ENCODE assay signal across 1 cellular context in the genomic region with DNA sequence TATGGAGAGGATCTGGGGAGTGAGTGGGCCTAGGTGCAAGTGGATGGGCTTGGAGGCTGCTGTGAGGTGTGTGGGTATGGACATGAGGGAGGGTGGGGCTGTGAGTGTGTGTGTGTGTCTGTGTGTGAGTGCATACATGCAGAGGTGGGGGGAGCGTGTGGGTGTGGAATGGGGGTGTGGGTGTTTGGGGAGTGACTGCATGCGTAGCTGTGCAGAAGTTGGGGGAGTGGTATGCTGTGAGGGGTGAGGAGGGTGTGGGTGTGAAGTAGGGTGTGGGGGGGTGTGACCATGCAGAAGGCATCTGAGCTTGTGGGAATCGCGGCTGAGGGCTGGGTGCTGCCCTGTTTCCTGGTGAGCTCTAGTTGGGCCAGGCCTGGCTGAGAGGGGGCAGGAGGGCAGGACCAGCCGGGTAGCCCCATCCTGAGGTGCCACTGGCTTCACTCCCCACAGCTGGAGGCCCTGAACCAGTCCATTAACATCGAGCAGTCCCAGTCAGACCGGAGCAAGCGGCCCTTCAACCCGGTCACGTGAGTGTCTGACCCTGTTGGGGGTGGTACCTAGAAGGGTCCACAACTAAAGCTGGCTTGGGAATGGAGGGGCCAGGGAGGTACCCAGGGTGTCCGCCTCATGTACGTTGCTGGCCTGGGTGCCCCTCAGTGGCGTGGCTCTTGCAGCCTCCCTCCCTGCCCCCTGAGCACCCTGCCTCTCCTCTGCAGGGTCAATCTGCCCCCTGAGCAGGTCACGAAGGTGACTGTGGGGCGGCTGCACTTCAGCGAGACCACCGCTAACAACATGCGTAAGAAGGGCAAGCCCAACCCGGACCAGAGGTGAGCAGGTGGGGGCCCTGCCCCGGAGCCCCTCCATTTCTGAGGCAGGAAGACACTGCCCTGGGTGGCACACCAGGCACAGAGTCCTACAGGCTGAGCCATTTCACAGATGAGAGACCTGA.
TF ChIP-seq lines count a peak whose summit lies in the region.

No MANE protein-coding gene starts in this region.

TF ChIP-seq in WTC11, 78 proteins besides CTCF, POLR2A, EP300 and RAD21 (continued from another document):
- TF ChIP-seq, protein P1, sequence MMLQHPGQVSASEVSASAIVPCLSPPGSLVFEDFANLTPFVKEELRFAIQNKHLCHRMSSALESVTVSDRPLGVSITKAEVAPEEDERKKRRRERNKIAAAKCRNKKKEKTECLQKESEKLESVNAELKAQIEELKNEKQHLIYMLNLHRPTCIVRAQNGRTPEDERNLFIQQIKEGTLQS (CRISPR knock-in tag; conservative IDR thresholded peaks at IDR 0.05): no peak
- no peak for TF ChIP-seq RELA (CRISPR knock-in tag; IDR thresholded peaks at IDR 0.05; ENCODE audit: borderline replicate concordance)
- TF ChIP-seq E2F1 (CRISPR knock-in tag; IDR thresholded peaks at IDR 0.05): no peak
- TF ChIP-seq PRRX2 (CRISPR knock-in tag; IDR thresholded peaks at IDR 0.05): no peak
- TF ChIP-seq OVOL2 (CRISPR knock-in tag; IDR thresholded peaks at IDR 0.05; ENCODE audit: borderline replicate concordance): no peak
- TF ChIP-seq, protein P2, sequence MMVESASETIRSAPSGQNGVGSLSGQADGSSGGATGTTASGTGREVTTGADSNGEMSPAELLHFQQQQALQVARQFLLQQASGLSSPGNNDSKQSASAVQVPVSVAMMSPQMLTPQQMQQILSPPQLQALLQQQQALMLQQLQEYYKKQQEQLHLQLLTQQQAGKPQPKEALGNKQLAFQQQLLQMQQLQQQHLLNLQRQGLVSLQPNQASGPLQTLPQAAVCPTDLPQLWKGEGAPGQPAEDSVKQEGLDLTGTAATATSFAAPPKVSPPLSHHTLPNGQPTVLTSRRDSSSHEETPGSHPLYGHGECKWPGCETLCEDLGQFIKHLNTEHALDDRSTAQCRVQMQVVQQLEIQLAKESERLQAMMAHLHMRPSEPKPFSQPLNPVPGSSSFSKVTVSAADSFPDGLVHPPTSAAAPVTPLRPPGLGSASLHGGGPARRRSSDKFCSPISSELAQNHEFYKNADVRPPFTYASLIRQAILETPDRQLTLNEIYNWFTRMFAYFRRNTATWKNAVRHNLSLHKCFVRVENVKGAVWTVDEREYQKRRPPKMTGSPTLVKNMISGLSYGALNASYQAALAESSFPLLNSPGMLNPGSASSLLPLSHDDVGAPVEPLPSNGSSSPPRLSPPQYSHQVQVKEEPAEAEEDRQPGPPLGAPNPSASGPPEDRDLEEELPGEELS (CRISPR knock-in tag; IDR thresholded peaks at IDR 0.05): no peak
- TF ChIP-seq MLX (CRISPR knock-in tag; IDR thresholded peaks at IDR 0.05): no peak
TF ChIP-seq in WTC11: peak in this region for 0.
